15 cellular contexts compared by ENCODE assay signal in genomic region chr11:109096266-109096665, GRCh38.
DNase-seq lines count a peak whose midpoint lies in the region; TF ChIP-seq lines count a peak whose summit lies in the region.
"Had no signal": no experiment of that assay in that cellular context is flagged by ENCODE, and none has a peak within 500 bp of the region (broad histone marks: within the 10 kb centered on the region; RNA-seq: fewer than 3 reads in every experiment).

No MANE protein-coding gene starts in this region.

- peaks cover 3% of the 10 kb centered on the region for H3K27me3 Mint-ChIP-seq in Caco-2 (ENCODE audit: insufficient read depth, unreplicated experiment)
- H3K27me3 Mint-ChIP-seq: CD4-positive, alpha-beta T cell had no signal

- WGBS in GM23248 (ENCODE audit: low coverage in 1 of 2, low lambda C conversion rate in 2 of 2, missing lambda C conversion rate in 2 of 2), 2 experiments, result 87 to 88% methylated on average over 3 of the region's 3 CpGs

- no peaks in the 10 kb centered on the region for H4K20me1 ChIP-seq in GM23248 (ENCODE audit: insufficient read depth)

- no peaks in the 10 kb centered on the region for H3F3A ChIP-seq in GM23248 (ENCODE audit: insufficient read depth)

- TF ChIP-seq CTCF in Caco-2 (IDR thresholded peaks at IDR 0.05; ENCODE audit: insufficient read depth in 1 of 2, low read depth in 1 of 2, low read length in 1 of 2, severe bottlenecking in 1 of 2, unreplicated experiment in 1 of 2) (no peak), brain microvascular endothelial cell (IDR thresholded peaks at IDR 0.05; ENCODE audit: low read depth, low read length, missing control alignments) (no peak)

- CTCF ChIA-PET in Caco-2 (lab: Charles Lee), result no interaction called here

- no peaks in the 10 kb centered on the region for H3K79me2 ChIP-seq in GM23248 (ENCODE audit: insufficient read depth)

- intact Hi-C loops in Caco-2 (cut with micrococcal nuclease; ENCODE audit: unreplicated experiment), result no loop called here

- H3K9me3 ChIP-seq in Caco-2, result no peaks in the 10 kb centered on the region
- H3K9me3 ChIP-seq in GM23248 (ENCODE audit: low read depth), result no peaks in the 10 kb centered on the region

- BruUV-seq in Caco-2 (replicated peaks; lab: Mats Ljungman, UMichigan), result no TSS peak

- no peaks in the 10 kb centered on the region for H3K4me1 ChIP-seq in Caco-2
- no peaks in the 10 kb centered on the region for H3K4me1 ChIP-seq in GM23248 (ENCODE audit: insufficient read depth)

- H3K27me3 ChIP-seq in Caco-2 (replicated peaks; ENCODE audit: control insufficient read depth, insufficient read depth, low read length) (no peaks in the 10 kb centered on the region), brain microvascular endothelial cell (replicated peaks) (no peaks in the 10 kb centered on the region), GM23248 (replicated peaks; ENCODE audit: insufficient read depth) (no peaks in the 10 kb centered on the region)

- no peaks in the 10 kb centered on the region for H3K9me3 Mint-ChIP-seq in Caco-2 (ENCODE audit: unreplicated experiment)
- H3K9me3 Mint-ChIP-seq: CD4-positive, alpha-beta T cell; GM23338 had no signal

- DNase-seq in Caco-2 (peak; percentile 55 to 61), brain microvascular endothelial cell (peak; percentile 20), iris pigment epithelial cell (ENCODE audit: low read depth) (peak; percentile 51), GM23248 (no peak), NCI-H1436 (lab: John Stamatoyannopoulos, UW) (no peak), AG08395 (ENCODE audit: low spot score) (no peak), NCI-H1694 treated with DMSO at 0.1 percent for 48 hours (lab: John Stamatoyannopoulos, UW) (no peak)
- DNase-seq: 8988T; CD4-positive, alpha-beta T cell; DMS153; DMS79; GDM1; HCEC 1CT had no signal

- H3K36me3 ChIP-seq in Caco-2 (ENCODE audit: control insufficient read depth, insufficient read depth, low read length) (no peaks in the 10 kb centered on the region), brain microvascular endothelial cell (replicated peaks) (no peaks in the 10 kb centered on the region), GM23248 (ENCODE audit: low read depth) (no peaks in the 10 kb centered on the region)

- in situ Hi-C loops in brain microvascular endothelial cell (cut with HindIII; ENCODE audit: low pct_ligation_motif_present, low sequenced_read_pairs) (no loop called here), GM23248 (cut with MboI) (no loop called here)

- H3K9me2 ChIP-seq in GM23248 (ENCODE audit: insufficient read depth), result no peaks in the 10 kb centered on the region

- H3K4me2 ChIP-seq in GM23248 (ENCODE audit: unreplicated experiment), result no peak overlapping the region
- H3K4me2 ChIP-seq: GM23338 had no signal

- H3K27ac Mint-ChIP-seq in Caco-2 (ENCODE audit: unreplicated experiment), result no peak overlapping the region
- H3K27ac Mint-ChIP-seq: CD4-positive, alpha-beta T cell; GM23338 had no signal

- H2AFZ ChIP-seq in GM23248, result no peak overlapping the region
- H2AFZ ChIP-seq: GM23338 had no signal

- H3K4me1 Mint-ChIP-seq in Caco-2 (ENCODE audit: low read depth, unreplicated experiment), result peaks cover 10% of the 10 kb centered on the region
- H3K4me1 Mint-ChIP-seq: GM23338 had no signal

- no peaks in the 10 kb centered on the region for H3K36me3 Mint-ChIP-seq in Caco-2 (ENCODE audit: insufficient read depth, unreplicated experiment)

- no peak overlapping the region for H3K4me3 Mint-ChIP-seq in Caco-2 (ENCODE audit: unreplicated experiment)
- H3K4me3 Mint-ChIP-seq: CD4-positive, alpha-beta T cell; GM23338 had no signal

- H3K4me3 ChIP-seq in Caco-2 (ENCODE audit: low read depth, low read length) (no peak overlapping the region), brain microvascular endothelial cell (ENCODE audit: low read depth, low read length) (no peak overlapping the region), GM23248 (no peak overlapping the region)
- H3K4me3 ChIP-seq: GM23338 had no signal

- POLR2A ChIA-PET in Caco-2 (lab: Charles Lee), result no interaction called here

- no peak overlapping the region for H3K9ac ChIP-seq in GM23248

- no peak overlapping the region for H3K27ac ChIP-seq in brain microvascular endothelial cell
- no peak overlapping the region for H3K27ac ChIP-seq in GM23248
- H3K27ac ChIP-seq: C4-2B had no signal

Comparison
In these comparisons a context has a peak if more than half of its experiments do, and no peak if none do; other contexts are left out.
1. DNase-seq: peak in Caco-2 (2 of 2), brain microvascular endothelial cell (single experiment) and iris pigment epithelial cell (single experiment); none in GM23248 (single experiment), NCI-H1436 (single experiment), AG08395 (single experiment) and NCI-H1694 treated with DMSO at 0.1 percent for 48 hours (single experiment).